In the genomic region with DNA sequence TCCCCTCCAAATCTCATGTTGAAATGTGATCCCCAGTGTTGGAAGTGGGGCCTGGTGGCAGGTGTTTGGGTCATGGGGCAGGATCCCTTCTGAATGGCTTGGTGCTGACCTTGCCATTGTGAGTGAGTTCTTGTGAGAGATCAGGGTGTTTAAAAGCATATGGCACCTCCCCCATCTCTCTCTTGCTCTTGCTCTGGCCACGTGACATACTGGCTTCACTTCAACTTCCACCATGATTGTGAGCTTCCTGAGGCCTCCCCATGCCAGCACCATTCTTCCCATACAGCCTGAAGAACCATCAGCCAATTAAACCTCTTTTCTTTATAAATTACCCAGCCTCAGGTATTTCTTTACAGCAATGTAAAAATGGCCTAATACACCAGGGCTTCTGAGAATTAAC, we compare ENCODE assay signal across 39 cellular contexts.
"Had no signal": no experiment of that assay in that cellular context is flagged by ENCODE, and none has a peak within 500 bp of the region (broad histone marks: within the 10 kb centered on the region; RNA-seq: fewer than 3 reads in every experiment).

No MANE protein-coding gene starts in this region.

- DNase-seq: activated CD4-positive, alpha-beta memory T cell treated with anti-CD3 and anti-CD28 coated beads, Interleukin-2, amount 10 ng/mL, durations not matched to agents 7 days and 5 days; activated CD4-positive, alpha-beta T cell treated with anti-CD3 and anti-CD28 coated beads for 1 hour; activated CD4-positive, alpha-beta T cell treated with anti-CD3 and anti-CD28 coated beads for 36 hours; activated CD4-positive, alpha-beta T cell treated with anti-CD3 and anti-CD28 coated beads for 48 hours; activated CD4-positive, alpha-beta T cell treated with anti-CD3 and anti-CD28 coated beads, Interleukin-2, amount 10 ng/mL, durations not matched to agents 7 days and 5 days; activated CD4-positive, alpha-beta T cell treated with anti-CD3 and anti-CD28 coated beads, Interleukin-2, amount 50 U/mL, for 48 hours; activated CD4-positive, CD25-positive, alpha-beta regulatory T cell; activated CD8-positive, alpha-beta memory T cell treated with anti-CD3 and anti-CD28 coated beads for 24 hours; activated CD8-positive, alpha-beta memory T cell treated with anti-CD3 and anti-CD28 coated beads, Interleukin-2, amount 10 ng/mL, durations not matched to agents 7 days and 5 days; activated CD8-positive, alpha-beta memory T cell treated with anti-CD3 and anti-CD28 coated beads, Interleukin-2, amount 50 U/mL, for 48 hours; activated CD8-positive, alpha-beta T cell treated with anti-CD3 and anti-CD28 coated beads, Interleukin-2, amount 10 ng/mL, durations not matched to agents 7 days and 5 days; activated effector memory CD4-positive, alpha-beta T cell treated with Interleukin-2 at 50 U/mL for 16 hours; activated gamma-delta T cell; activated naive CD4-positive, alpha-beta T cell treated with anti-CD3 and anti-CD28 coated beads, Interleukin-2, amount 10 ng/mL, durations not matched to agents 7 days and 5 days; activated naive CD4-positive, alpha-beta T cell treated with Interleukin-2 at 50 U/mL for 16 hours; activated naive CD8-positive, alpha-beta T cell treated with anti-CD3 and anti-CD28 coated beads, Interleukin-2, amount 10 ng/mL, durations not matched to agents 7 days and 5 days; activated naive CD8-positive, alpha-beta T cell treated with anti-CD3 and anti-CD28 coated beads, Interleukin-2, amount 50 U/mL, for 24 hours; activated T-cell treated with anti-CD3 and anti-CD28 coated beads, Interleukin-2, amount 50 U/mL, for 24 hours; activated T-cell treated with anti-CD3 and anti-CD28 coated beads, Interleukin-2, amount 50 U/mL, for 48 hours; amygdala; anterior cingulate cortex; caudate nucleus; cerebellar nuclear complex; T-helper 1 cell; T-helper 2 cell; T-helper 9 cell had no signal

- H3K9me3 ChIP-seq: ascending aorta had no signal

- H3K36me3 ChIP-seq: ascending aorta, cardiac muscle cell had no signal

- FAIRE-seq: bronchial epithelial cell, TTC549 had no signal

- H3K27me3 ChIP-seq: ascending aorta, cardiac muscle cell had no signal

- ATAC-seq: activated CD4-positive, alpha-beta T cell treated with anti-CD3 and anti-CD28 coated beads for 36 hours; activated CD4-positive, CD25-positive, alpha-beta regulatory T cell treated with anti-CD3 and anti-CD28 coated beads, Interleukin-2, amount 50 U/mL, for 24 hours; activated CD8-positive, alpha-beta memory T cell treated with anti-CD3 and anti-CD28 coated beads, Interleukin-2, amount 10 ng/mL, durations not matched to agents 7 days and 5 days; activated CD8-positive, alpha-beta T cell treated with anti-CD3 and anti-CD28 coated beads, Interleukin-2, amount 10 ng/mL, durations not matched to agents 7 days and 5 days; activated naive CD8-positive, alpha-beta T cell treated with anti-CD3 and anti-CD28 coated beads, Interleukin-2, amount 50 U/mL, for 24 hours had no signal

- H3K27me3 Mint-ChIP-seq: activated CD4-positive, alpha-beta memory T cell treated with anti-CD3 and anti-CD28 coated beads, Interleukin-2, amount 10 ng/mL, durations not matched to agents 7 days and 5 days; activated CD4-positive, alpha-beta T cell treated with anti-CD3 and anti-CD28 coated beads, Interleukin-2, amount 10 ng/mL, durations not matched to agents 7 days and 5 days; activated CD8-positive, alpha-beta memory T cell treated with anti-CD3 and anti-CD28 coated beads, Interleukin-2, amount 10 ng/mL, durations not matched to agents 7 days and 5 days; activated naive CD4-positive, alpha-beta T cell treated with anti-CD3 and anti-CD28 coated beads, Interleukin-2, amount 10 ng/mL, durations not matched to agents 7 days and 5 days; activated naive CD8-positive, alpha-beta T cell treated with anti-CD3 and anti-CD28 coated beads, Interleukin-2, amount 10 ng/mL, durations not matched to agents 7 days and 5 days had no signal

- H3K9me3 Mint-ChIP-seq: activated CD4-positive, alpha-beta memory T cell treated with anti-CD3 and anti-CD28 coated beads, Interleukin-2, amount 10 ng/mL, durations not matched to agents 7 days and 5 days; activated CD4-positive, alpha-beta T cell treated with anti-CD3 and anti-CD28 coated beads, Interleukin-2, amount 10 ng/mL, durations not matched to agents 7 days and 5 days; activated naive CD4-positive, alpha-beta T cell treated with anti-CD3 and anti-CD28 coated beads, Interleukin-2, amount 10 ng/mL, durations not matched to agents 7 days and 5 days; activated naive CD4-positive, alpha-beta T cell treated with anti-CD3 and anti-CD28 coated beads, Interleukin-2, amount 50 U/mL, for 24 hours; activated naive CD8-positive, alpha-beta T cell treated with anti-CD3 and anti-CD28 coated beads, Interleukin-2, amount 10 ng/mL, durations not matched to agents 7 days and 5 days; activated naive CD8-positive, alpha-beta T cell treated with anti-CD3 and anti-CD28 coated beads, Interleukin-2, amount 50 U/mL, for 24 hours; activated T-cell treated with anti-CD3 and anti-CD28 coated beads, Interleukin-2, amount 50 U/mL, for 24 hours; activated T-helper 2 cell treated with anti-CD3 and anti-CD28 coated beads, Interferon-gamma antibody, Interleukin-2, Interleukin-4, amounts not matched to agents 10 μg/mL and 5 μg/mL and 100 μg/mL, durations not matched to agents 14 hours and 24 hours and 36 hours; central memory CD8-positive, alpha-beta T cell; T-helper 1 cell treated with Interleukin-12 subunit alpha and Interleukin-12 subunit beta and Interleukin-4 antibody, amounts not matched to agents 30 μg/mL and 1 μg/mL, for 36 hours; T-helper 2 cell treated with Interferon-gamma antibody and Interleukin-4, amounts not matched to agents 5 μg/mL and 100 μg/mL, for 36 hours had no signal

- H3K27ac Mint-ChIP-seq: activated CD4-positive, alpha-beta memory T cell treated with anti-CD3 and anti-CD28 coated beads, Interleukin-2, amount 10 ng/mL, durations not matched to agents 7 days and 5 days; activated CD4-positive, alpha-beta T cell treated with anti-CD3 and anti-CD28 coated beads for 36 hours; activated CD4-positive, alpha-beta T cell treated with anti-CD3 and anti-CD28 coated beads, Interleukin-2, amount 10 ng/mL, durations not matched to agents 7 days and 5 days; activated CD8-positive, alpha-beta memory T cell treated with anti-CD3 and anti-CD28 coated beads, Interleukin-2, amount 10 ng/mL, durations not matched to agents 7 days and 5 days; activated CD8-positive, alpha-beta T cell treated with anti-CD3 and anti-CD28 coated beads, Interleukin-2, amount 10 ng/mL, durations not matched to agents 7 days and 5 days; activated naive CD4-positive, alpha-beta T cell treated with anti-CD3 and anti-CD28 coated beads, Interleukin-2, amount 10 ng/mL, durations not matched to agents 7 days and 5 days; activated naive CD4-positive, alpha-beta T cell treated with anti-CD3 and anti-CD28 coated beads, Interleukin-2, amount 50 U/mL, for 24 hours; activated naive CD8-positive, alpha-beta T cell; activated naive CD8-positive, alpha-beta T cell treated with anti-CD3 and anti-CD28 coated beads, Interleukin-2, amount 10 ng/mL, durations not matched to agents 7 days and 5 days; activated naive CD8-positive, alpha-beta T cell treated with anti-CD3 and anti-CD28 coated beads, Interleukin-2, amount 50 U/mL, for 24 hours; activated T-cell treated with anti-CD3 and anti-CD28 coated beads, Interleukin-2, amount 50 U/mL, for 24 hours; activated T-helper 2 cell treated with anti-CD3 and anti-CD28 coated beads, Interferon-gamma antibody, Interleukin-2, Interleukin-4, amounts not matched to agents 10 μg/mL and 5 μg/mL and 100 μg/mL, durations not matched to agents 14 hours and 24 hours and 36 hours; brain; T-helper 1 cell treated with Interleukin-12 subunit alpha and Interleukin-12 subunit beta and Interleukin-4 antibody, amounts not matched to agents 30 μg/mL and 1 μg/mL, for 36 hours; T-helper 2 cell treated with Interferon-gamma antibody and Interleukin-4, amounts not matched to agents 5 μg/mL and 100 μg/mL, for 36 hours had no signal

- H3K4me1 Mint-ChIP-seq: activated CD4-positive, alpha-beta memory T cell treated with anti-CD3 and anti-CD28 coated beads, Interleukin-2, amount 10 ng/mL, durations not matched to agents 7 days and 5 days; activated CD4-positive, alpha-beta T cell treated with anti-CD3 and anti-CD28 coated beads for 36 hours; activated CD4-positive, alpha-beta T cell treated with anti-CD3 and anti-CD28 coated beads, Interleukin-2, amount 10 ng/mL, durations not matched to agents 7 days and 5 days; activated CD8-positive, alpha-beta memory T cell treated with anti-CD3 and anti-CD28 coated beads, Interleukin-2, amount 10 ng/mL, durations not matched to agents 7 days and 5 days; activated naive CD4-positive, alpha-beta T cell treated with anti-CD3 and anti-CD28 coated beads, Interleukin-2, amount 10 ng/mL, durations not matched to agents 7 days and 5 days; activated naive CD4-positive, alpha-beta T cell treated with anti-CD3 and anti-CD28 coated beads, Interleukin-2, amount 50 U/mL, for 24 hours; activated naive CD8-positive, alpha-beta T cell treated with anti-CD3 and anti-CD28 coated beads, Interleukin-2, amount 10 ng/mL, durations not matched to agents 7 days and 5 days; activated naive CD8-positive, alpha-beta T cell treated with anti-CD3 and anti-CD28 coated beads, Interleukin-2, amount 50 U/mL, for 24 hours; central memory CD8-positive, alpha-beta T cell had no signal

- H3K4me3 Mint-ChIP-seq: activated CD4-positive, alpha-beta memory T cell treated with anti-CD3 and anti-CD28 coated beads, Interleukin-2, amount 10 ng/mL, durations not matched to agents 7 days and 5 days; activated CD4-positive, alpha-beta T cell treated with anti-CD3 and anti-CD28 coated beads for 36 hours; activated CD4-positive, alpha-beta T cell treated with anti-CD3 and anti-CD28 coated beads, Interleukin-2, amount 10 ng/mL, durations not matched to agents 7 days and 5 days; activated CD8-positive, alpha-beta memory T cell treated with anti-CD3 and anti-CD28 coated beads, Interleukin-2, amount 10 ng/mL, durations not matched to agents 7 days and 5 days; activated CD8-positive, alpha-beta T cell treated with anti-CD3 and anti-CD28 coated beads, Interleukin-2, amount 10 ng/mL, durations not matched to agents 7 days and 5 days; activated naive CD4-positive, alpha-beta T cell treated with anti-CD3 and anti-CD28 coated beads, Interleukin-2, amount 10 ng/mL, durations not matched to agents 7 days and 5 days; activated naive CD4-positive, alpha-beta T cell treated with anti-CD3 and anti-CD28 coated beads, Interleukin-2, amount 50 U/mL, for 24 hours; activated naive CD8-positive, alpha-beta T cell; activated naive CD8-positive, alpha-beta T cell treated with anti-CD3 and anti-CD28 coated beads, Interleukin-2, amount 10 ng/mL, durations not matched to agents 7 days and 5 days; activated naive CD8-positive, alpha-beta T cell treated with anti-CD3 and anti-CD28 coated beads, Interleukin-2, amount 50 U/mL, for 24 hours; activated T-cell treated with anti-CD3 and anti-CD28 coated beads, Interleukin-2, amount 50 U/mL, for 24 hours; brain; central memory CD8-positive, alpha-beta T cell; T-helper 1 cell treated with Interleukin-12 subunit alpha and Interleukin-12 subunit beta and Interleukin-4 antibody, amounts not matched to agents 30 μg/mL and 1 μg/mL, for 36 hours; T-helper 2 cell treated with Interferon-gamma antibody and Interleukin-4, amounts not matched to agents 5 μg/mL and 100 μg/mL, for 36 hours had no signal

- H3K4me3 ChIP-seq: ascending aorta, cardiac muscle cell had no signal

- H3K27ac ChIP-seq: ascending aorta, cardiac muscle cell, VCaP had no signal

- H3K36me3 Mint-ChIP-seq: activated CD8-positive, alpha-beta memory T cell treated with anti-CD3 and anti-CD28 coated beads, Interleukin-2, amount 10 ng/mL, durations not matched to agents 7 days and 5 days; activated naive CD4-positive, alpha-beta T cell treated with anti-CD3 and anti-CD28 coated beads, Interleukin-2, amount 10 ng/mL, durations not matched to agents 7 days and 5 days; activated naive CD4-positive, alpha-beta T cell treated with anti-CD3 and anti-CD28 coated beads, Interleukin-2, amount 50 U/mL, for 24 hours; activated naive CD8-positive, alpha-beta T cell; activated naive CD8-positive, alpha-beta T cell treated with anti-CD3 and anti-CD28 coated beads, Interleukin-2, amount 10 ng/mL, durations not matched to agents 7 days and 5 days; brain had no signal

- H3K4me1 ChIP-seq: ascending aorta had no signal
